ENCODE assay signal across 1 cellular context in the genomic region with DNA sequence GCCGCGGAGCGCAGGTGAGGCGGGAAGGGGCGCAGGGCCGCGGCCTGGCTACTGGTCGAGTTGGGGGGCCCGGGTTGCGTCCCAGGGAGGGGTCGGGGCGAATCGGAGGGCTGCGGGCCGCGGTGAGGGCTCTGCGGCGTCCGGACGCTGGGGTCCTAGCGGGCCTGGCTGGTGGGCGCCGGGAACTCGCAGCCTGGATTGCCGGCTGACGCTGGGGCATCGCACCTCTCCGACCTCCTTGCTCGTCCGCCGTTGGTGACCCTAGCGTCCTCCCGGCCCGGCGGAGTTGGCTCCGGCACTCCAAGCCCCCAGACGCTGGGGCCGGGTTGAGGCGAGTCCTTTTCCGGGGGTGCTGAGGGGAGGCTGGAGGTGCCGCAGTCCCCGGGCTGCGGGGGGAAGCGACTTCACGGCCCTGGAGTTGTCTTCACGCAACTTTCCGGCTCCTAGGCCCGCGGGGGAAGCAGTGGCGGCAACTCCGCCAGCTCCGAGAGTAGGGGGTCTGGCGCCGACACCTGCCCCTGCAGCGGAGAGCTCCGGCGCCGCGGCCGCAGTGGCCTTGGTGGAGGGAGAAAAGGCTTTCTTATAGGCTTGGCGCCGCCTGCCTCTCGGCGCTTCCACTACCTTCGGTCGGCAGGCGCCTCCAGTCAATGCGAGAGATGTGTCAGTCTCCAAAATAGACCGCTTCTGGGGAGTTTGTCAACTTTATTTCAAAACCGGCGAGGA.
TF ChIP-seq lines count a peak whose summit lies in the region.

No MANE protein-coding gene starts in this region.

TF ChIP-seq in IMR-90, 13 proteins besides CTCF, POLR2A, EP300 and RAD21 (continued from another document):
- TF ChIP-seq MAFK (IDR thresholded peaks at IDR 0.05; ENCODE audit: low read depth, low read length) = no peak
- TF ChIP-seq NFE2L2 (IDR thresholded peaks at IDR 0.05; ENCODE audit: low read depth, low read length) = no peak
- TF ChIP-seq CHD1 (IDR thresholded peaks at IDR 0.05; ENCODE audit: low read depth, low read length) = no peak
- no peak for TF ChIP-seq MXI1 (IDR thresholded peaks at IDR 0.05; ENCODE audit: borderline replicate concordance, low read depth, low read length)
